ENCODE assay signal across 14 cellular contexts in genomic region chr3:14397531-14397930, GRCh38. TPM values are rescaled to one million over a fixed set of nuclear protein-coding genes. Genes with fewer than 3 reads are reported as not detected.
DNase-seq lines count a peak whose midpoint lies in the region; ATAC-seq and TF ChIP-seq lines count a peak whose summit lies in the region.
"Had no signal": no experiment of that assay in that cellular context is flagged by ENCODE, and none has a peak within 500 bp of the region (broad histone marks: within the 10 kb centered on the region; RNA-seq: fewer than 3 reads in every experiment).

No MANE protein-coding gene starts in this region.

- no peak overlapping the region for H3K27ac ChIP-seq in DOHH2 (ENCODE audit: low read depth, low read length)
- H3K27ac ChIP-seq in naive thymus-derived CD4-positive, alpha-beta T cell (ENCODE audit: low read depth, low read length): no peak overlapping the region
- H3K27ac ChIP-seq: brain microvascular endothelial cell, sigmoid colon, suprapubic skin, WERI-Rb-1 had no signal

- H3K4me3 ChIP-seq in DOHH2 (ENCODE audit: low read length): no peak overlapping the region
- H3K4me3 ChIP-seq in naive thymus-derived CD4-positive, alpha-beta T cell (ENCODE audit: low read length): no peak overlapping the region
- H3K4me3 ChIP-seq: sigmoid colon, suprapubic skin had no signal

- no peak for ATAC-seq in naive thymus-derived CD4-positive, alpha-beta T cell
- ATAC-seq in HG03565 (IDR thresholded peaks at IDR 0.05; ENCODE audit: unreplicated experiment): no peak
- no peak for ATAC-seq in GM18520 (IDR thresholded peaks at IDR 0.05; ENCODE audit: unreplicated experiment)

- intact Hi-C loops in CD14-positive monocyte (cut with micrococcal nuclease): loop anchor here in 1 of 2 donors (5.0 kb wide), 1 partner anchor 35 kb away; no protein-coding TSS in a partner anchor
- intact Hi-C loops in naive thymus-derived CD4-positive, alpha-beta T cell (cut with micrococcal nuclease): no loop called here

- H3K79me2 ChIP-seq in DOHH2 (ENCODE audit: control insufficient read depth, low read length): no peaks in the 10 kb centered on the region

- peak overlapping the region in 6 of 7 donors; percentile 40 to 90 (median 70) for H3K27ac Mint-ChIP-seq in CD14-positive monocyte
- H3K27ac Mint-ChIP-seq in naive thymus-derived CD4-positive, alpha-beta T cell: peak overlapping the region in 6 of 9 donors; percentile 39 to 83 (median 60)

- peaks cover under 1% of the 10 kb centered on the region; the same call in 1 of the 2 replicates for H3K36me3 ChIP-seq in DOHH2 (ENCODE audit: control insufficient read depth, low read length)
- H3K36me3 ChIP-seq in naive thymus-derived CD4-positive, alpha-beta T cell (ENCODE audit: control insufficient read depth in 2 of 3, insufficient read depth in 3 of 3, low read length in 3 of 3): no peaks in the 10 kb centered on the region
- H3K36me3 ChIP-seq: brain microvascular endothelial cell, sigmoid colon, suprapubic skin, WERI-Rb-1 had no signal

- peaks cover 8 to 16% (median 14%) of the 10 kb centered on the region in 3 donors for H3K27me3 Mint-ChIP-seq in CD14-positive monocyte (ENCODE audit: low read depth in 3 of 3)
- H3K27me3 Mint-ChIP-seq in naive thymus-derived CD4-positive, alpha-beta T cell: no peaks in the 10 kb centered on the region

- H3K27me3 ChIP-seq in DOHH2 (ENCODE audit: control insufficient read depth, low read length): no peaks in the 10 kb centered on the region
- no peaks in the 10 kb centered on the region for H3K27me3 ChIP-seq in naive thymus-derived CD4-positive, alpha-beta T cell (ENCODE audit: control insufficient read depth in 2 of 2, insufficient read depth in 2 of 2, low read length in 2 of 2)
- H3K27me3 ChIP-seq: brain microvascular endothelial cell, sigmoid colon, suprapubic skin had no signal

- H3K9me2 ChIP-seq in DOHH2 (replicated peaks; ENCODE audit: control insufficient read depth, low read length): no peaks in the 10 kb centered on the region

- H3K36me3 Mint-ChIP-seq in CD14-positive monocyte: peaks cover 0 to 4% of the 10 kb centered on the region in 2 donors
- H3K36me3 Mint-ChIP-seq in naive thymus-derived CD4-positive, alpha-beta T cell: no peaks in the 10 kb centered on the region

- no peaks in the 10 kb centered on the region for H3K9me3 Mint-ChIP-seq in CD14-positive monocyte
- H3K9me3 Mint-ChIP-seq in naive thymus-derived CD4-positive, alpha-beta T cell: no peaks in the 10 kb centered on the region

- H3K4me3 Mint-ChIP-seq in CD14-positive monocyte: peak overlapping the region; percentile 64 to 77
- H3K4me3 Mint-ChIP-seq in naive thymus-derived CD4-positive, alpha-beta T cell: peak overlapping the region in 1 of 10 donors; percentile 59

- H4K20me1 ChIP-seq in DOHH2 (ENCODE audit: control insufficient read depth, insufficient read depth, low read depth, low read length): no peaks in the 10 kb centered on the region

- peak overlapping the region; percentile 12; the same call in 1 of the 2 replicates for H3K4me2 ChIP-seq in DOHH2 (ENCODE audit: low read length)

- TF ChIP-seq CTCF in CD14-positive monocyte (IDR thresholded peaks at IDR 0.05) (no peak), DOHH2 (IDR thresholded peaks at IDR 0.05; ENCODE audit: low read depth, low read length, poor library complexity, severe bottlenecking) (no peak)

- H3K4me1 Mint-ChIP-seq in CD14-positive monocyte: peaks cover 49% of the 10 kb centered on the region
- H3K4me1 Mint-ChIP-seq in naive thymus-derived CD4-positive, alpha-beta T cell: peaks cover 10 to 29% (median 18%) of the 10 kb centered on the region in 7 donors

- H3K4me1 ChIP-seq in DOHH2 (ENCODE audit: control insufficient read depth, low read length): peaks cover 37% of the 10 kb centered on the region
- H3K4me1 ChIP-seq in naive thymus-derived CD4-positive, alpha-beta T cell (ENCODE audit: control insufficient read depth in 2 of 2, insufficient read depth in 2 of 2, low read length in 2 of 2): no peaks in the 10 kb centered on the region

- DNase-seq in CD14-positive monocyte (ENCODE audit: low spot score) (peak; percentile 66), RPMI8226 (peak; percentile 74), cerebellar nuclear complex (lab: John Stamatoyannopoulos, UW) (no peak)
- no peak for DNase-seq in naive thymus-derived CD4-positive, alpha-beta T cell
- DNase-seq: brain microvascular endothelial cell, foreskin melanocyte, NCI-H1436 treated with DMSO at 0.1 percent for 48 hours, NCI-H524, sigmoid colon, WERI-Rb-1 had no signal

- peaks cover 3% of the 10 kb centered on the region; the same call in 1 of the 2 replicates for H3F3A ChIP-seq in DOHH2 (ENCODE audit: control insufficient read depth, insufficient read depth)

- CTCF ChIA-PET in naive thymus-derived CD4-positive, alpha-beta T cell (lab: Charles Lee): no interaction called here

- H3K9me3 ChIP-seq in DOHH2 (ENCODE audit: control insufficient read depth, insufficient read depth, low read length): no peaks in the 10 kb centered on the region
- H3K9me3 ChIP-seq in naive thymus-derived CD4-positive, alpha-beta T cell (ENCODE audit: control insufficient read depth in 2 of 3, low read length in 3 of 3): no peaks in the 10 kb centered on the region
- H3K9me3 ChIP-seq: sigmoid colon, suprapubic skin had no signal

- POLR2A ChIA-PET in naive thymus-derived CD4-positive, alpha-beta T cell (lab: Charles Lee): no interaction called here

RNA-seq across cellular contexts. Expression of gene SLC6A6, which starts 4.9 kb away (rescaled TPM):
- 10 to 100 TPM; 18.4 to 24.5 TPM for polyA plus RNA-seq in CD14-positive monocyte
- 10 to 100 TPM; 34.5 to 87.5 (median 35.6) TPM for total RNA-seq in naive thymus-derived CD4-positive, alpha-beta T cell
- 1 to 10 TPM; 3.0 to 3.2 TPM for polyA plus RNA-seq in naive thymus-derived CD4-positive, alpha-beta T cell

Comparison
In these comparisons a context has a peak if more than half of its experiments do, and no peak if none do; other contexts are left out.
1. DNase-seq: peak in CD14-positive monocyte (single experiment) and RPMI8226 (single experiment); none in naive thymus-derived CD4-positive, alpha-beta T cell (0 of 9) and cerebellar nuclear complex (0 of 2).
2. RNA of gene SLC6A6, which starts 4.9 kb away (polyA plus RNA-seq): 18.4 to 24.5 TPM in CD14-positive monocyte; 3.0 to 3.2 TPM in naive thymus-derived CD4-positive, alpha-beta T cell; every median in the first group is over 4 times any median in the second.